ENCODE assay signal across 16 cellular contexts in the genomic region with DNA sequence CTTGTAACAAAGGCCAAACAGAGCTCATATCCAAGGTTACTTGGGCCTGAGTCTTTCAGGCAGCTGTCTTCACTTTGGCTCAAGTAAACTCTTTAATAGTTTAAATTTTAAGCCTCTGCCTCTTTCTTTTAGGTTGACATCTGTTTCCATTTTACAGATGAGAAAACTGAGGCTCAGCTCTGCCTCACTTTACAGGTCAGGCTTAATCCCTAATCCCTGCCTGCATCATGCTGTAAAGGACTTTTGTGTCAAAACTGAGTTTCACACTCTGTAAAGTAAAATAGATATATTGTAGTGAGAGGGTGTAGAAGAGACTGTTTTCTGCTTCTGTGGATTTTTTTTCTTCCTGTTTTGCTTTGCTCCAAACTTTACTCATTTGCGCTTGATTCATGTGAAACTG. TPM values are rescaled to one million over a fixed set of nuclear protein-coding genes. Genes with fewer than 3 reads are reported as not detected.
A peak's percentile ranks its signal among the peaks of the same experiment; 100 is the strongest.
DNase-seq lines count a peak whose midpoint lies in the region; ATAC-seq and TF ChIP-seq lines count a peak whose summit lies in the region.
"Had no signal": no experiment of that assay in that cellular context is flagged by ENCODE, and none has a peak within 500 bp of the region (broad histone marks: within the 10 kb centered on the region; RNA-seq: fewer than 3 reads in every experiment).

No MANE protein-coding gene starts in this region.

- WGBS in liver, result 91% methylated on average over 1 of the region's 1 CpG

- ATAC-seq in activated CD8-positive, alpha-beta T cell treated with anti-CD3 and anti-CD28 coated beads for 36 hours, result no peak
- ATAC-seq in activated CD8-positive, alpha-beta T cell treated with anti-CD3 and anti-CD28 coated beads, Interleukin-2, amount 10 ng/mL, durations not matched to agents 7 days and 5 days, result no peak
- peak in 1 of 2 donors; percentile 32 for ATAC-seq in activated naive CD4-positive, alpha-beta T cell treated with anti-CD3 and anti-CD28 coated beads, Interleukin-2, amount 50 U/mL, for 72 hours
- no peak for ATAC-seq in stimulated activated naive B cell treated with anti-CD40 and anti-IgM and Interleukin-4, amounts not matched to agents 10 μg/mL and 1 μg/mL and 100 μg/mL, for 72 hours (replicated peaks)
- ATAC-seq in HG02852 (IDR thresholded peaks at IDR 0.05; ENCODE audit: unreplicated experiment) (no peak), GM21447 (IDR thresholded peaks at IDR 0.05; ENCODE audit: unreplicated experiment) (no peak), GM18861 (IDR thresholded peaks at IDR 0.05; ENCODE audit: unreplicated experiment) (no peak)

- TF ChIP-seq CTCF in activated CD8-positive, alpha-beta T cell treated with anti-CD3 and anti-CD28 coated beads for 36 hours (IDR thresholded peaks at IDR 0.05), result no peak
- no peak for TF ChIP-seq CTCF in liver (IDR thresholded peaks at IDR 0.05; ENCODE audit: low read depth, low read length, missing input control)

- H3K4me1 Mint-ChIP-seq in activated CD8-positive, alpha-beta T cell treated with anti-CD3 and anti-CD28 coated beads for 36 hours (ENCODE audit: low read depth), result peaks cover 49% of the 10 kb centered on the region
- peaks cover 15% of the 10 kb centered on the region for H3K4me1 Mint-ChIP-seq in activated CD8-positive, alpha-beta T cell treated with anti-CD3 and anti-CD28 coated beads, Interleukin-2, amount 10 ng/mL, durations not matched to agents 7 days and 5 days (ENCODE audit: low read depth)
- H3K4me1 Mint-ChIP-seq in stimulated activated naive B cell treated with anti-CD40 and anti-IgM and Interleukin-4, amounts not matched to agents 10 μg/mL and 1 μg/mL and 100 μg/mL, for 72 hours, result peaks cover 14% of the 10 kb centered on the region in 2 donors

- H3K27me3 Mint-ChIP-seq in activated CD8-positive, alpha-beta T cell treated with anti-CD3 and anti-CD28 coated beads for 36 hours, result no peaks in the 10 kb centered on the region
- no peaks in the 10 kb centered on the region for H3K27me3 Mint-ChIP-seq in activated CD8-positive, alpha-beta T cell treated with anti-CD3 and anti-CD28 coated beads, Interleukin-2, amount 10 ng/mL, durations not matched to agents 7 days and 5 days (ENCODE audit: low read depth)
- no peaks in the 10 kb centered on the region for H3K27me3 Mint-ChIP-seq in stimulated activated naive B cell treated with anti-CD40 and anti-IgM and Interleukin-4, amounts not matched to agents 10 μg/mL and 1 μg/mL and 100 μg/mL, for 72 hours

- intact Hi-C loops in activated CD8-positive, alpha-beta T cell treated with anti-CD3 and anti-CD28 coated beads for 36 hours (cut with micrococcal nuclease), result loop anchor here (10.0 kb wide), 1 partner anchor 85 kb away; no protein-coding TSS in a partner anchor

- peak overlapping the region; percentile 54 to 75 for H3K27ac ChIP-seq in liver (ENCODE audit: low read depth in 1 of 2, low read length in 2 of 2)
- H3K27ac ChIP-seq: GM23248, SJSA1 had no signal

- POLR2A ChIA-PET in activated CD8-positive, alpha-beta T cell treated with anti-CD3 and anti-CD28 coated beads for 36 hours (lab: Charles Lee), result interaction anchor here (1.2 kb wide), 1 partner anchor 10 kb away, joined by 4 read pairs; a partner anchor contains a TSS
- POLR2A ChIA-PET in activated CD8-positive, alpha-beta T cell treated with anti-CD3 and anti-CD28 coated beads, Interleukin-2, amount 10 ng/mL, durations not matched to agents 7 days and 5 days (lab: Charles Lee), result no interaction called here

- H3K4me3 ChIP-seq in liver (ENCODE audit: low read depth in 1 of 3, low read length in 3 of 3), result no peak overlapping the region
- H3K4me3 ChIP-seq: GM23248, SJSA1, upper lobe of left lung had no signal

- H3K27me3 ChIP-seq in liver (ENCODE audit: control insufficient read depth in 4 of 4, insufficient read depth in 4 of 4, low read length in 3 of 4), result no peaks in the 10 kb centered on the region
- H3K27me3 ChIP-seq: SJSA1, upper lobe of left lung had no signal

- peak overlapping the region; percentile 63 for H3K27ac Mint-ChIP-seq in activated CD8-positive, alpha-beta T cell treated with anti-CD3 and anti-CD28 coated beads for 36 hours
- H3K27ac Mint-ChIP-seq in activated CD8-positive, alpha-beta T cell treated with anti-CD3 and anti-CD28 coated beads, Interleukin-2, amount 10 ng/mL, durations not matched to agents 7 days and 5 days, result no peak overlapping the region
- peak overlapping the region; percentile 46 to 60 for H3K27ac Mint-ChIP-seq in activated naive CD4-positive, alpha-beta T cell treated with anti-CD3 and anti-CD28 coated beads, Interleukin-2, amount 50 U/mL, for 72 hours
- H3K27ac Mint-ChIP-seq in stimulated activated naive B cell treated with anti-CD40 and anti-IgM and Interleukin-4, amounts not matched to agents 10 μg/mL and 1 μg/mL and 100 μg/mL, for 72 hours, result peak overlapping the region; percentile 71

- CTCF ChIA-PET in activated CD8-positive, alpha-beta T cell treated with anti-CD3 and anti-CD28 coated beads for 36 hours (lab: Charles Lee), result interaction anchor here (0.8 to 2.1 kb wide), 6 partner anchors 10 to 196 kb away, joined by 3 to 8 read pairs (median 4); a partner anchor contains a TSS
- CTCF ChIA-PET in activated CD8-positive, alpha-beta T cell treated with anti-CD3 and anti-CD28 coated beads, Interleukin-2, amount 10 ng/mL, durations not matched to agents 7 days and 5 days (lab: Charles Lee), result interaction anchor here (0.7 to 2.1 kb wide), 7 partner anchors 10 to 158 kb away, joined by 3 to 16 read pairs (median 3); a partner anchor contains a TSS

- no peaks in the 10 kb centered on the region for H3K36me3 ChIP-seq in liver (ENCODE audit: control insufficient read depth in 4 of 4, insufficient read depth in 3 of 4, low read depth in 1 of 4, low read length in 3 of 4)
- H3K36me3 ChIP-seq: upper lobe of left lung had no signal

- H3K36me3 Mint-ChIP-seq in activated CD8-positive, alpha-beta T cell treated with anti-CD3 and anti-CD28 coated beads for 36 hours (ENCODE audit: low read depth), result peaks cover 1% of the 10 kb centered on the region
- H3K36me3 Mint-ChIP-seq in activated CD8-positive, alpha-beta T cell treated with anti-CD3 and anti-CD28 coated beads, Interleukin-2, amount 10 ng/mL, durations not matched to agents 7 days and 5 days (ENCODE audit: low read depth), result no peaks in the 10 kb centered on the region
- no peaks in the 10 kb centered on the region for H3K36me3 Mint-ChIP-seq in activated naive CD4-positive, alpha-beta T cell treated with anti-CD3 and anti-CD28 coated beads, Interleukin-2, amount 50 U/mL, for 72 hours
- no peaks in the 10 kb centered on the region for H3K36me3 Mint-ChIP-seq in stimulated activated naive B cell treated with anti-CD40 and anti-IgM and Interleukin-4, amounts not matched to agents 10 μg/mL and 1 μg/mL and 100 μg/mL, for 72 hours

- peaks cover 26 to 73% (median 58%) of the 10 kb centered on the region in 4 donors for H3K4me1 ChIP-seq in liver (ENCODE audit: control insufficient read depth in 4 of 4, insufficient read depth in 4 of 4, low read length in 3 of 4)

- no peaks in the 10 kb centered on the region for H3K9me3 ChIP-seq in liver (ENCODE audit: control insufficient read depth in 4 of 4, low read length in 3 of 4)
- H3K9me3 ChIP-seq: SJSA1, upper lobe of left lung had no signal

- no peak for DNase-seq in activated CD8-positive, alpha-beta T cell treated with anti-CD3 and anti-CD28 coated beads for 36 hours
- DNase-seq in activated CD8-positive, alpha-beta T cell treated with anti-CD3 and anti-CD28 coated beads, Interleukin-2, amount 10 ng/mL, durations not matched to agents 7 days and 5 days, result no peak
- DNase-seq in activated naive CD4-positive, alpha-beta T cell treated with anti-CD3 and anti-CD28 coated beads, Interleukin-2, amount 50 U/mL, for 72 hours (ENCODE audit: low spot score in 2 of 2), result no peak
- no peak for DNase-seq in stimulated activated naive B cell treated with anti-CD40 and anti-IgM and Interleukin-4, amounts not matched to agents 10 μg/mL and 1 μg/mL and 100 μg/mL, for 72 hours
- DNase-seq: activated CD4-positive, alpha-beta T cell treated with anti-CD3 and anti-CD28 coated beads for 1 hour; DMS 273 treated with DMSO at 0.1 percent for 48 hours; GM23248; NCI-H1436 treated with DMSO at 0.1 percent for 48 hours; NCI-H82; retina; upper lobe of left lung had no signal

- no peaks in the 10 kb centered on the region for H3K9me3 Mint-ChIP-seq in activated CD8-positive, alpha-beta T cell treated with anti-CD3 and anti-CD28 coated beads for 36 hours
- no peaks in the 10 kb centered on the region for H3K9me3 Mint-ChIP-seq in activated CD8-positive, alpha-beta T cell treated with anti-CD3 and anti-CD28 coated beads, Interleukin-2, amount 10 ng/mL, durations not matched to agents 7 days and 5 days (ENCODE audit: insufficient read depth)
- H3K9me3 Mint-ChIP-seq in activated naive CD4-positive, alpha-beta T cell treated with anti-CD3 and anti-CD28 coated beads, Interleukin-2, amount 50 U/mL, for 72 hours, result no peaks in the 10 kb centered on the region
- H3K9me3 Mint-ChIP-seq in stimulated activated naive B cell treated with anti-CD40 and anti-IgM and Interleukin-4, amounts not matched to agents 10 μg/mL and 1 μg/mL and 100 μg/mL, for 72 hours, result no peaks in the 10 kb centered on the region

- TF ChIP-seq RAD21 in liver (IDR thresholded peaks at IDR 0.05), result no peak

- H3K4me3 Mint-ChIP-seq in activated CD8-positive, alpha-beta T cell treated with anti-CD3 and anti-CD28 coated beads for 36 hours, result no peak overlapping the region
- no peak overlapping the region for H3K4me3 Mint-ChIP-seq in activated CD8-positive, alpha-beta T cell treated with anti-CD3 and anti-CD28 coated beads, Interleukin-2, amount 10 ng/mL, durations not matched to agents 7 days and 5 days
- H3K4me3 Mint-ChIP-seq in stimulated activated naive B cell treated with anti-CD40 and anti-IgM and Interleukin-4, amounts not matched to agents 10 μg/mL and 1 μg/mL and 100 μg/mL, for 72 hours, result no peak overlapping the region

- H3K9ac ChIP-seq in liver (ENCODE audit: low read depth in 1 of 2, low read length in 2 of 2), result peak overlapping the region in 1 of 2 donors; percentile 50
- H3K9ac ChIP-seq: GM23248 had no signal

TF ChIP-seq in liver, 16 proteins besides CTCF, POLR2A, EP300 and RAD21:
- TF ChIP-seq FOXA2 (IDR thresholded peaks at IDR 0.05) (no peak), FOXA1 (IDR thresholded peaks at IDR 0.05) (no peak)

RNA-seq across cellular contexts. Expression of a gene that starts 11.1 kb away (rescaled TPM):
- total RNA-seq in activated CD8-positive, alpha-beta T cell treated with anti-CD3 and anti-CD28 coated beads for 36 hours, result 10 to 100 TPM; 26.3 to 28.4 TPM
- 10 to 100 TPM; 14.1 to 15.9 TPM for total RNA-seq in activated CD8-positive, alpha-beta T cell treated with anti-CD3 and anti-CD28 coated beads, Interleukin-2, amount 10 ng/mL, durations not matched to agents 7 days and 5 days
- total RNA-seq in activated naive CD4-positive, alpha-beta T cell treated with anti-CD3 and anti-CD28 coated beads, Interleukin-2, amount 50 U/mL, for 72 hours, result 10 to 100 TPM; 17.5 to 34.2 TPM
- total RNA-seq in liver, result 100 to 1,000 TPM in 1 of 2 donors, 10 to 100 TPM in 1; 53.8 to 124 TPM
- polyA plus RNA-seq in liver, result 10 to 100 TPM; 22.9 to 34.7 TPM
